ENCODE assay signal across 8 cellular contexts in the genomic region with DNA sequence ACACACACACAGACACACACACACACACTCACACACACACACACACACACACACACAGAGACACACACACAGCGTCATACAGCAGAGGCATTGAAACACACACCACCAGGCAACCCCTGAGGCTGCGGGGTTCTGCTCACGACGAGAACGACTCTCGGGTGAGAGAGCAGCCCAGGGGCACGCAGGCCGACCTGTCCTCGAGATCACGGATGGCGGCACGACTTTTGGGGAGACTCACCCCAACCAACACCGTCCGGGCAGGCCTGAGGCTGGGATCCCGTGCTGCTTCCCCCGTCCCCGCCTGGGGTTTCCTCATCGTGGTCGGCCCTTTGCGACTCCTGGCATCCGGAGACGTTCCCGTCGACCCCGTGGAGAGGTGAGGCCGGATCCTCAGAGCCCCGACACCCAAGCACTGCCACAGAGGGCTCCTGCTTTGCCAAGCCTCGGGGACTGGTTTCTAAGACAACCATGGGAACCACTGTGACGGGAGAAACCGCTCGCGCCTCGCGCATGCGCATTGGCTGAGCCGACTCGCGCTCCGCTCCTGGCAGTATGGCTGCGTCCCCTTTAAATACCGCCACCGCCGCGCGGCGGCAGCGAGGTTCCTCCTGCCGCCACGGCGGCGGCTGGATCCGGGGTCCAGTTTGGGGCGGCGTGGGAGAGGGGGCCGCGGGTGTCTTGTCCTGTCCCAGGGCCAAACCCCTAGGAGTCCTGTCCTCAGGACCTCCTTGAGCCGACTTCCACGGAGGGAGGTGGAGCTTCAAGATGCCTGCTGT.
DNase-seq lines count a peak whose midpoint lies in the region; ATAC-seq and TF ChIP-seq lines count a peak whose summit lies in the region.
"Not testable (repeated sequence)": the region's sequence is repeated elsewhere in the genome, so short reads cannot be mapped to it uniquely, and the experiment has no call there.

No MANE protein-coding gene starts in this region.

- H3K9me3 Mint-ChIP-seq in T-helper 2 cell treated with Interferon-gamma antibody and Interleukin-4, amounts not matched to agents 5 μg/mL and 100 μg/mL, for 36 hours; activated naive CD4-positive, alpha-beta T cell treated with anti-CD3 and anti-CD28 coated beads for 36 hours; stimulated activated effector memory CD8-positive, alpha-beta T cell treated with anti-CD3 and anti-CD28 coated beads, Interleukin-12 subunit alpha, Interleukin-12 subunit beta, amount 100 ng/mL, for 72 hours: not testable (repeated sequence)

- H3K4me1 ChIP-seq in esophagus squamous epithelium, result not testable (repeated sequence)

- not testable (repeated sequence) for TF ChIP-seq POLR2A in esophagus squamous epithelium (IDR thresholded peaks at IDR 0.05)

- TF ChIP-seq CTCF in esophagus squamous epithelium (IDR thresholded peaks at IDR 0.05), result not testable (repeated sequence)

- peak overlapping the region; percentile 68 for H3K27ac Mint-ChIP-seq in T-helper 2 cell treated with Interferon-gamma antibody and Interleukin-4, amounts not matched to agents 5 μg/mL and 100 μg/mL, for 36 hours
- H3K27ac Mint-ChIP-seq in activated naive CD4-positive, alpha-beta T cell treated with anti-CD3 and anti-CD28 coated beads for 36 hours; stimulated activated effector memory CD8-positive, alpha-beta T cell treated with anti-CD3 and anti-CD28 coated beads, Interleukin-12 subunit alpha, Interleukin-12 subunit beta, amount 100 ng/mL, for 72 hours: not testable (repeated sequence)

- H3K4me3 ChIP-seq in esophagus squamous epithelium, result peak overlapping the region in 3 of 4 donors; percentile 34 to 58 (median 38)

- H3K4me1 Mint-ChIP-seq in T-helper 2 cell treated with Interferon-gamma antibody and Interleukin-4, amounts not matched to agents 5 μg/mL and 100 μg/mL, for 36 hours (ENCODE audit: low read depth); activated naive CD4-positive, alpha-beta T cell treated with anti-CD3 and anti-CD28 coated beads for 36 hours (ENCODE audit: low read depth); stimulated activated effector memory CD8-positive, alpha-beta T cell treated with anti-CD3 and anti-CD28 coated beads, Interleukin-12 subunit alpha, Interleukin-12 subunit beta, amount 100 ng/mL, for 72 hours: not testable (repeated sequence)

- CTCF ChIA-PET in activated naive CD4-positive, alpha-beta T cell treated with anti-CD3 and anti-CD28 coated beads for 36 hours (lab: Charles Lee), result not testable (repeated sequence)

- DNase-seq in T-helper 2 cell treated with Interferon-gamma antibody and Interleukin-4, amounts not matched to agents 5 μg/mL and 100 μg/mL, for 36 hours (ENCODE audit: low spot score), result peak; percentile 25
- peak; percentile 54 for DNase-seq in activated naive CD4-positive, alpha-beta T cell treated with anti-CD3 and anti-CD28 coated beads for 36 hours
- DNase-seq in esophagus squamous epithelium (lab: John Stamatoyannopoulos, UW), result not testable (repeated sequence)
- DNase-seq in mucosa of gallbladder (ENCODE audit: low spot score), result peak; percentile 13
- DNase-seq in stimulated activated effector memory CD8-positive, alpha-beta T cell treated with anti-CD3 and anti-CD28 coated beads, Interleukin-12 subunit alpha, Interleukin-12 subunit beta, amount 100 ng/mL, for 72 hours (ENCODE audit: low spot score in 2 of 2), result peak; percentile 3 to 80

- intact Hi-C loops in activated naive CD4-positive, alpha-beta T cell treated with anti-CD3 and anti-CD28 coated beads for 36 hours (cut with micrococcal nuclease); esophagus squamous epithelium (cut with DNase I): not testable (repeated sequence)

- not testable (repeated sequence) for H3K9me3 ChIP-seq in esophagus squamous epithelium

- H3K27ac ChIP-seq in esophagus squamous epithelium, result peak overlapping the region in 2 of 4 donors; percentile 36 to 52

- H3K36me3 ChIP-seq in esophagus squamous epithelium, result not testable (repeated sequence)

- no CpG with 5 or more reads among the region's 58 CpGs for WGBS in esophagus squamous epithelium, 2 donors

- H3K36me3 Mint-ChIP-seq in T-helper 2 cell treated with Interferon-gamma antibody and Interleukin-4, amounts not matched to agents 5 μg/mL and 100 μg/mL, for 36 hours (ENCODE audit: low read depth); activated naive CD4-positive, alpha-beta T cell treated with anti-CD3 and anti-CD28 coated beads for 36 hours (ENCODE audit: low read depth); stimulated activated effector memory CD8-positive, alpha-beta T cell treated with anti-CD3 and anti-CD28 coated beads, Interleukin-12 subunit alpha, Interleukin-12 subunit beta, amount 100 ng/mL, for 72 hours: not testable (repeated sequence)

- peak overlapping the region; percentile 40 for H3K4me3 Mint-ChIP-seq in T-helper 2 cell treated with Interferon-gamma antibody and Interleukin-4, amounts not matched to agents 5 μg/mL and 100 μg/mL, for 36 hours
- peak overlapping the region; percentile 68 for H3K4me3 Mint-ChIP-seq in activated naive CD4-positive, alpha-beta T cell treated with anti-CD3 and anti-CD28 coated beads for 36 hours
- H3K4me3 Mint-ChIP-seq in stimulated activated effector memory CD8-positive, alpha-beta T cell treated with anti-CD3 and anti-CD28 coated beads, Interleukin-12 subunit alpha, Interleukin-12 subunit beta, amount 100 ng/mL, for 72 hours, result not testable (repeated sequence)

- ATAC-seq in GM18498 (IDR thresholded peaks at IDR 0.05; ENCODE audit: unreplicated experiment) (peak; percentile 78), GM21515 (IDR thresholded peaks at IDR 0.05; ENCODE audit: unreplicated experiment) (peak; percentile 65), HG03108 (IDR thresholded peaks at IDR 0.05; ENCODE audit: unreplicated experiment) (peak; percentile 81)
- ATAC-seq in stimulated activated effector memory CD8-positive, alpha-beta T cell treated with anti-CD3 and anti-CD28 coated beads, Interleukin-12 subunit alpha, Interleukin-12 subunit beta, amount 100 ng/mL, for 72 hours, result peak; percentile 63

- not testable (repeated sequence) for H3K27me3 ChIP-seq in esophagus squamous epithelium

- H3K27me3 Mint-ChIP-seq in T-helper 2 cell treated with Interferon-gamma antibody and Interleukin-4, amounts not matched to agents 5 μg/mL and 100 μg/mL, for 36 hours (ENCODE audit: low read depth); activated naive CD4-positive, alpha-beta T cell treated with anti-CD3 and anti-CD28 coated beads for 36 hours (ENCODE audit: low read depth): not testable (repeated sequence)
